Comparison of ENCODE assay signal across 1 cellular context in genomic region chr17:16969931-16970906, GRCh38.
TF ChIP-seq lines count a peak whose summit lies in the region.

No MANE protein-coding gene starts in this region.

TF ChIP-seq in GM12891, 5 proteins besides CTCF, POLR2A, EP300 and RAD21 (continued from another document):
- TF ChIP-seq POLR2AphosphoS5 (IDR thresholded peaks at IDR 0.05; ENCODE audit: low read depth, low read length) = no peak; the same call in none of the 2 replicates
- no peak for TF ChIP-seq POU2F2 (IDR thresholded peaks at IDR 0.05; ENCODE audit: low read depth, low read length)
- no peak for TF ChIP-seq SPI1 (IDR thresholded peaks at IDR 0.05; ENCODE audit: low read depth, low read length)
